Comparison of ENCODE assay signal across 22 cellular contexts in genomic region chr15:87167706-87168105, GRCh38.
DNase-seq lines count a peak whose midpoint lies in the region; ATAC-seq, FAIRE-seq and TF ChIP-seq lines count a peak whose summit lies in the region.
"Had no signal": no experiment of that assay in that cellular context is flagged by ENCODE, and none has a peak within 500 bp of the region (broad histone marks: within the 10 kb centered on the region; RNA-seq: fewer than 3 reads in every experiment).

No MANE protein-coding gene starts in this region.

- H3K36me3 ChIP-seq in bronchial epithelial cell (ENCODE audit: control insufficient read depth, insufficient read depth, low read length), result no peaks in the 10 kb centered on the region

- no peak for TF ChIP-seq CTCF in RWPE1 (conservative IDR thresholded peaks at IDR 0.05; ENCODE audit: low read depth)
- TF ChIP-seq CTCF in bronchial epithelial cell (IDR thresholded peaks at IDR 0.05; ENCODE audit: insufficient read depth, low read length, severe bottlenecking), result no peak
- TF ChIP-seq CTCF in foreskin keratinocyte (conservative IDR thresholded peaks at IDR 0.05), result no peak

- H3K27me3 ChIP-seq in bronchial epithelial cell (ENCODE audit: control insufficient read depth, insufficient read depth, low read length), result no peaks in the 10 kb centered on the region
- no peaks in the 10 kb centered on the region for H3K27me3 ChIP-seq in foreskin keratinocyte

- CTCF ChIA-PET in RWPE1 (lab: Yijun Ruan, JAX), result interaction anchor here (0.5 kb wide), 1 partner anchor 1493 kb away, joined by 3 read pairs; no protein-coding TSS in a partner anchor

- ATAC-seq in foreskin keratinocyte (peak; percentile 99), GM18873 (IDR thresholded peaks at IDR 0.05; ENCODE audit: low FRiP score, unreplicated experiment) (no peak)
- ATAC-seq: A549, GM12878 had no signal

- peaks cover 17% of the 10 kb centered on the region for H3K4me1 ChIP-seq in foreskin keratinocyte
- H3K4me1 ChIP-seq: A549 had no signal

- no peak overlapping the region for H3K4me3 ChIP-seq in bronchial epithelial cell (ENCODE audit: low read depth, low read length)
- H3K4me3 ChIP-seq: A549, GM12878, GM23248 had no signal

- FAIRE-seq in bronchial epithelial cell (lab: Jason Lieb, UNC), result no peak
- FAIRE-seq: A549, D721Med, GM12878, H1 had no signal

- DNase-seq in HPDE6-E6E7 (ENCODE audit: extremely low spot score), result peak; percentile 76
- DNase-seq in RWPE1 (ENCODE audit: low spot score), result peak; percentile 19
- DNase-seq in bronchial epithelial cell (ENCODE audit: low read depth), result peak; percentile 88
- DNase-seq in foreskin keratinocyte, result peak; percentile 94 to 96
- no peak for DNase-seq in AG08396 (ENCODE audit: low spot score)
- DNase-seq in T1000 (lab: John Stamatoyannopoulos, UW), result no peak
- DNase-seq: 8988T; ACHN; C1 segment of cervical spinal cord; CD4-positive, CD25-positive, alpha-beta regulatory T cell; CD8-positive, alpha-beta memory T cell; DMS 273 treated with DMSO at 0.1 percent for 48 hours; DMS79; GDM1; GM23248; H7; HCEC 1CT had no signal

- POLR2A ChIA-PET in RWPE1 (lab: Yijun Ruan, JAX; ENCODE audit: low non-redundant PET), result no interaction called here

- H3K27ac ChIP-seq in RWPE1 (no peak overlapping the region), foreskin keratinocyte (peak overlapping the region; percentile 44)
- H3K27ac ChIP-seq: A549, GM23248 had no signal

Comparison
In these comparisons a context has a peak if more than half of its experiments do, and no peak if none do; other contexts are left out.
1. DNase-seq: peak in HPDE6-E6E7 (single experiment), RWPE1 (single experiment), bronchial epithelial cell (single experiment) and foreskin keratinocyte (2 of 2); none in AG08396 (single experiment) and T1000 (single experiment).